In genomic region chr17:81552244-81553017, GRCh38 we compare ENCODE assay signal across 8 cellular contexts. TPM values are rescaled to one million over a fixed set of nuclear protein-coding genes. Genes with fewer than 3 reads are reported as not detected.
DNase-seq lines count a peak whose midpoint lies in the region; ATAC-seq and TF ChIP-seq lines count a peak whose summit lies in the region.

TSS of gene FAAP100 (minus strand) at chr17:81552353. CDS start at chr17:81552330, 23 bp downstream.

- H3K36me3 Mint-ChIP-seq in chondrocyte (ENCODE audit: low read depth): peaks cover 20% of the 10 kb centered on the region

- H3K27me3 Mint-ChIP-seq in chondrocyte (ENCODE audit: low read depth): no peaks in the 10 kb centered on the region

- peak within 1 kb of the TSS; percentile 98 for H3K27ac Mint-ChIP-seq in chondrocyte (ENCODE audit: unreplicated experiment)

- DNase-seq in NCI-H1436 (lab: John Stamatoyannopoulos, UW): peak; percentile 84
- DNase-seq in NCI-H1436 treated with DMSO at 0.1 percent for 48 hours (lab: John Stamatoyannopoulos, UW): no peak
- peak; percentile 94 for DNase-seq in NCI-H2227 (lab: John Stamatoyannopoulos, UW; ENCODE audit: unreplicated experiment)
- peak; percentile 69 to 71 for DNase-seq in activated CD4-positive, alpha-beta T cell treated with anti-CD3 and anti-CD28 coated beads for 24 hours (ENCODE audit: low read depth in 2 of 2)
- DNase-seq in chondrocyte (ENCODE audit: low spot score): no peak
- DNase-seq in kidney tubule cell (ENCODE audit: low spot score): peak; percentile 86
- DNase-seq in stimulated activated CD4-positive, alpha-beta T cell treated with anti-CD3 and anti-CD28 coated beads, Interleukin-1b, Interleukin-23, amount 100 ng/mL, for 1 hour (ENCODE audit: low read depth in 2 of 2): peak; percentile 39 to 66

- ATAC-seq in HG02798 (IDR thresholded peaks at IDR 0.05; ENCODE audit: poor library complexity, unreplicated experiment): peak; percentile 55

- peak; percentile 41 for TF ChIP-seq CTCF in chondrocyte (IDR thresholded peaks at IDR 0.05)

- H3K4me1 Mint-ChIP-seq in chondrocyte (ENCODE audit: low read depth): peaks cover 62% of the 10 kb centered on the region

- no peaks in the 10 kb centered on the region for H3K9me3 Mint-ChIP-seq in chondrocyte (ENCODE audit: low read depth)

- H3K4me3 Mint-ChIP-seq in chondrocyte (ENCODE audit: unreplicated experiment): peak within 1 kb of the TSS; percentile 85

RNA-seq across cellular contexts. Expression of gene FAAP100, which starts in this region (rescaled TPM):
- 39.8 to 62.7 TPM (median 43.1 TPM) in 3 replicates for total RNA-seq in chondrocyte

Comparison
In these comparisons a context has a peak if more than half of its experiments do, and no peak if none do; other contexts are left out.
1. DNase-seq: peak in NCI-H1436 (single experiment), NCI-H2227 (single experiment), activated CD4-positive, alpha-beta T cell treated with anti-CD3 and anti-CD28 coated beads for 24 hours (2 of 2), kidney tubule cell (single experiment) and stimulated activated CD4-positive, alpha-beta T cell treated with anti-CD3 and anti-CD28 coated beads, Interleukin-1b, Interleukin-23, amount 100 ng/mL, for 1 hour (2 of 2); none in NCI-H1436 treated with DMSO at 0.1 percent for 48 hours (single experiment) and chondrocyte (single experiment).